ENCODE assay signal across 10 cellular contexts in the genomic region with DNA sequence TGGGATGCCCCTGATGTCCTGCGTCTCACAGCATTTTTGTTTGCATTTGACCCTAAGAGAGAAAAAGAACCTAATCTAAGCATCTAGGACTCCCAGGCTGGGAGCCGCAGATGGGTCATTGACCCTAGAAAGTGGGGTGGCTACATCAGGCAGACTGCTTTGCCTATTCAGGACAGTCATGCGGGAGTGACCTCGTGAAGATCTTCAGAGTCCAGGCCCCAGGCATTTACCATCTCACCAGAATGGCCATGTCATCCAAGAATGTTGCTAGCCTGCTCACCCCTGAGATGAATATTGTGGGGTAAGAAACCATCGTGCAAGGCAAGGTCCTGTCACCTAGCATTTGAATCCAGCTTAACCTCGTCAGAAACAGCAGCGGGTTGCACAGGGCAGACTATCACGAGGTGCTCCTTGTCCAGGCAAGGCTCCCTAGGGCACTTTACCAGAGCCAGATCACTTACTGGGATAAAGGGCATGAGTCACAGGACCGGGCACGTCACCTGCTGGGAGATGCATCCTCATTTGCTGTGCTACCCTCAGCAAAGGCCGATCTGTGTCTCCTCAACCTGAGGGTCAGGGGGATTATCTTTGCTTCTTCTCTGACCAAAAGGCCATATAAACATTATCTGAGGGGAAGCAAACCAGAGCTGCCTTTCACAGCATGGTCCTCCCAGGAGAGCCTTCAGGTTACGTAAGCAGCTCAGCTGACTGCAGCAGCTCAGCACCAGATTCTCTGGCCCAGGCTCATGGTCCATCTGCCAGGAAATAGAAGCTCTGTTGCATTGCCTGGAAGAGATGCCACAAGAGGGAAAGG.
DNase-seq lines count a peak whose midpoint lies in the region; ATAC-seq and TF ChIP-seq lines count a peak whose summit lies in the region.
"Had no signal": no experiment of that assay in that cellular context is flagged by ENCODE, and none has a peak within 500 bp of the region (broad histone marks: within the 10 kb centered on the region; RNA-seq: fewer than 3 reads in every experiment).

No MANE protein-coding gene starts in this region.

- intact Hi-C loops in Right ventricle myocardium superior (cut with DNase I) = no loop called here

- peaks cover 12% of the 10 kb centered on the region for H3K27me3 Mint-ChIP-seq in progenitor cell of endocrine pancreas

- no peak overlapping the region for H3K4me3 Mint-ChIP-seq in progenitor cell of endocrine pancreas (ENCODE audit: low read depth)

- no peak overlapping the region for H3K27ac Mint-ChIP-seq in progenitor cell of endocrine pancreas

- H3K9me3 Mint-ChIP-seq in progenitor cell of endocrine pancreas (ENCODE audit: low read depth) = no peaks in the 10 kb centered on the region

- no peaks in the 10 kb centered on the region for H3K36me3 Mint-ChIP-seq in progenitor cell of endocrine pancreas (ENCODE audit: insufficient read depth)

- peaks cover 25% of the 10 kb centered on the region for H3K4me1 Mint-ChIP-seq in progenitor cell of endocrine pancreas (ENCODE audit: low read depth)

- no peak for TF ChIP-seq CTCF in retinal pigment epithelial cell (conservative IDR thresholded peaks at IDR 0.05; ENCODE audit: low read depth, low read length)
- no peak for TF ChIP-seq CTCF in progenitor cell of endocrine pancreas (IDR thresholded peaks at IDR 0.05; ENCODE audit: unreplicated experiment)

- H3K4me3 ChIP-seq in retinal pigment epithelial cell (ENCODE audit: low read length) = no peak overlapping the region
- H3K4me3 ChIP-seq: K562 had no signal

- DNase-seq in DMS53 (lab: John Stamatoyannopoulos, UW) (peak; percentile 76), T1000 (lab: John Stamatoyannopoulos, UW) (peak; percentile 12), Right ventricle myocardium superior (peak; percentile 84), retinal pigment epithelial cell (ENCODE audit: low read depth) (peak; percentile 80), GOT3 (lab: John Stamatoyannopoulos, UW) (no peak), progenitor cell of endocrine pancreas (ENCODE audit: low spot score, unreplicated experiment) (no peak)
- no peak for DNase-seq in activated CD4-positive, alpha-beta T cell treated with anti-CD3 and anti-CD28 coated beads for 1 hour
- DNase-seq: GDM1 had no signal

- ATAC-seq in Right ventricle myocardium superior (ENCODE audit: poor library complexity) (peak; percentile 96), HG03378 (IDR thresholded peaks at IDR 0.05; ENCODE audit: unreplicated experiment) (no peak)
- ATAC-seq: K562 had no signal

Comparison
In these comparisons a context has a peak if more than half of its experiments do, and no peak if none do; other contexts are left out.
1. DNase-seq: peak in DMS53 (single experiment), T1000 (single experiment), Right ventricle myocardium superior (single experiment) and retinal pigment epithelial cell (single experiment); none in GOT3 (single experiment), activated CD4-positive, alpha-beta T cell treated with anti-CD3 and anti-CD28 coated beads for 1 hour (single experiment) and progenitor cell of endocrine pancreas (single experiment).